In the genomic region with DNA sequence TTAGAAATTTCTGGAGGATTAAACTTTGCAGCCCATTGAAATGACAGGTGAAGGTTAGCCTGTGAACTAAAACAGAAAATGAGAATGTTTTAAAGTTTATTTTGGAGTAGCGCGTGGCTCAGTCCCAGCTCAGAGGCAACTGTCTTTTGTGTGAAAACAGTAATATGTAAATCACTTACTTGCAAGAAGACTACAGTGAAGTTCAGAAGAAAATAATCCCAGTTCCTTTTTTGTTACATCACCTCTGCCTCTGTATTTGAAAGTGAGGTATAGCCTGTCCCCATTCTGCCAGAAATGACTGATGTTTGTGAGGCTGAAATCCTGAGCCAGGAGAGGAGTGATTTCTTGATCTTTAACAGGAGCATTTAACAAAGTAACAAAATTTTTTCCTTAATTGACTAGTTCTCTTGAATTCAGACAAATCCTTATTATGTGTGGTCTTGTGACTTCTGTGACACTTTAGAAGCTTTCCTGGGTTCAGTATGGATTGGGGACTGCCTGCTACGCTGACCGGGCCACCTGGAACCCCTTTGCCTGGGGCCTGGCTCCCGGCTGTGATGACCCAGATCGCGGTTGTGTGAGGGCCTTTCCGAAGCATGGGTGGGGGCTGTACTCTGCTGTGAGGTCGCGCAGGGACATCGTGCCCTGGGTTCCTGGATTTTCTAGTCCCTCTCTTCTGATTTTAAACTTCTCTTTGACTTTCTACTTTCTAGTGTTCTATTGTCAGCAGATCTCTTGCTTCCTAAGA, we compare ENCODE assay signal across 11 cellular contexts. TPM values are rescaled to one million over a fixed set of nuclear protein-coding genes. Genes with fewer than 3 reads are reported as not detected.
DNase-seq lines count a peak whose midpoint lies in the region; ATAC-seq and TF ChIP-seq lines count a peak whose summit lies in the region.
"Had no signal": no experiment of that assay in that cellular context is flagged by ENCODE, and none has a peak within 500 bp of the region (broad histone marks: within the 10 kb centered on the region; RNA-seq: fewer than 3 reads in every experiment).

No MANE protein-coding gene starts in this region.

- intact Hi-C loops in upper lobe of right lung (cut with DNase I) = no loop called here

- ATAC-seq in GM18907 (IDR thresholded peaks at IDR 0.05; ENCODE audit: unreplicated experiment) (peak; percentile 99), GM21576 (IDR thresholded peaks at IDR 0.05; ENCODE audit: unreplicated experiment) (peak; percentile 100), HG03108 (IDR thresholded peaks at IDR 0.05; ENCODE audit: unreplicated experiment) (peak; percentile 100), upper lobe of right lung (no peak)
- ATAC-seq: activated CD4-positive, alpha-beta T cell treated with anti-CD3 and anti-CD28 coated beads for 36 hours; Panc1 had no signal

- H3K4me3 ChIP-seq in right atrium auricular region = no peak overlapping the region
- H3K4me3 ChIP-seq in upper lobe of right lung = no peak overlapping the region

- H3K27me3 ChIP-seq in right atrium auricular region (no peaks in the 10 kb centered on the region), upper lobe of right lung (no peaks in the 10 kb centered on the region)

- peaks cover 5% of the 10 kb centered on the region for H3K36me3 ChIP-seq in right atrium auricular region
- peaks cover 25% of the 10 kb centered on the region for H3K36me3 ChIP-seq in upper lobe of right lung

- peak; percentile 18 for DNase-seq in germinal center (ENCODE audit: low spot score)
- no peak for DNase-seq in cerebellar cortex (ENCODE audit: low spot score)
- no peak for DNase-seq in DMS79 (lab: John Stamatoyannopoulos, UW)
- no peak for DNase-seq in right atrium auricular region (ENCODE audit: low spot score)
- DNase-seq in upper lobe of right lung = no peak
- DNase-seq: activated CD4-positive, alpha-beta T cell treated with anti-CD3 and anti-CD28 coated beads for 36 hours; NCI-H1092 had no signal

- no peaks in the 10 kb centered on the region for H3K9me3 ChIP-seq in right atrium auricular region
- H3K9me3 ChIP-seq in upper lobe of right lung = no peaks in the 10 kb centered on the region

- TF ChIP-seq CTCF in right atrium auricular region (IDR thresholded peaks at IDR 0.05) (no peak), upper lobe of right lung (IDR thresholded peaks at IDR 0.05) (no peak)

- H3K27ac ChIP-seq in right atrium auricular region (no peak overlapping the region), upper lobe of right lung (no peak overlapping the region)

- H3K4me1 ChIP-seq in right atrium auricular region (peaks cover 0 to 38% of the 10 kb centered on the region in 2 donors), upper lobe of right lung (peaks cover 8% of the 10 kb centered on the region)

RNA-seq across cellular contexts. Expression of gene TRAPPC12, which starts 24.3 kb away (rescaled TPM):
- total RNA-seq in right atrium auricular region (10 to 100 TPM; 69.5 to 73.2 TPM), upper lobe of right lung (89.8 TPM)

RNA-seq across cellular contexts. Expression of gene EIPR1, which starts 26.1 kb away (rescaled TPM):
- total RNA-seq in right atrium auricular region = 10 to 100 TPM; 13.2 to 13.6 TPM
- total RNA-seq in upper lobe of right lung = 16.6 TPM
